18 cellular contexts compared by ENCODE assay signal in genomic region chr12:12622418-12622817, GRCh38. TPM values are rescaled to one million over a fixed set of nuclear protein-coding genes. Genes with fewer than 3 reads are reported as not detected.
A peak's percentile ranks its signal among the peaks of the same experiment; 100 is the strongest.
DNase-seq lines count a peak whose midpoint lies in the region; ATAC-seq, FAIRE-seq and TF ChIP-seq lines count a peak whose summit lies in the region.
"Had no signal": no experiment of that assay in that cellular context is flagged by ENCODE, and none has a peak within 500 bp of the region (broad histone marks: within the 10 kb centered on the region; RNA-seq: fewer than 3 reads in every experiment).

No MANE protein-coding gene starts in this region.

- no TSS peak for BruUV-seq in GM12878 (replicated peaks; lab: Mats Ljungman, UMichigan)

- DNase-seq in CD8-positive, alpha-beta T cell = peak in 2 of 7 experiments; percentile 19 to 20
- DNase-seq in NAMALWA (ENCODE audit: low spot score) (peak; percentile 23), GM12878 (ENCODE audit: low read depth, low spot score) (no peak), nephron progenitor cell (no peak), kidney (no peak), endothelial cell (ENCODE audit: low spot score) (no peak), NCI-H146 treated with DMSO at 0.1 percent for 48 hours (lab: John Stamatoyannopoulos, UW; ENCODE audit: unreplicated experiment) (no peak), NCI-H146 (lab: John Stamatoyannopoulos, UW) (no peak)
- DNase-seq: activated CD4-positive, alpha-beta T cell treated with anti-CD3 and anti-CD28 coated beads, Interleukin-2, amount 50 U/mL, for 1 hour; left ventricle myocardium superior; NCI-H1092 treated with DMSO at 0.1 percent for 48 hours; PC-9; stimulated activated CD4-positive, alpha-beta T cell treated with anti-CD3 and anti-CD28 coated beads, Interleukin-4, amount 100 ng/mL, for 24 hours had no signal

- POLR2A ChIA-PET in CD8-positive, alpha-beta T cell (lab: Charles Lee) = interaction anchor here (1.9 kb wide), 1 partner anchor 114 kb away, joined by 4 read pairs; no protein-coding TSS in a partner anchor
- POLR2A ChIA-PET in GM12878 (lab: Charles Lee) = no interaction called here

- no peaks in the 10 kb centered on the region for H3K27me3 ChIP-seq in CD8-positive, alpha-beta T cell (ENCODE audit: insufficient read depth, low read length)
- no peaks in the 10 kb centered on the region for H3K27me3 ChIP-seq in GM12878 (replicated peaks in 1 of 2; ENCODE audit: control insufficient read depth in 2 of 2, insufficient read depth in 2 of 2, low read length in 1 of 2)
- H3K27me3 ChIP-seq: hepatocyte, right atrium auricular region had no signal

- peak; percentile 91 for ATAC-seq in CD8-positive, alpha-beta T cell
- ATAC-seq in GM12878 = peak; percentile 29; the same call in 2 of the 3 replicates
- ATAC-seq: left ventricle myocardium superior had no signal

- RAD21 ChIA-PET in GM12878 (lab: Charles Lee; ENCODE audit: unreplicated experiment) = no interaction called here

- H3K9me3 ChIP-seq in CD8-positive, alpha-beta T cell (ENCODE audit: low read length) = no peaks in the 10 kb centered on the region
- H3K9me3 ChIP-seq in GM12878 (replicated peaks; ENCODE audit: control insufficient read depth, insufficient read depth, low read length) (peaks cover 4% of the 10 kb centered on the region; the same call in 2 of the 3 replicates), kidney (ENCODE audit: control insufficient read depth in 1 of 2, low read length in 2 of 2) (peaks cover 0 to 3% of the 10 kb centered on the region in 2 donors)

- FAIRE-seq in GM12878 (lab: Jason Lieb, UNC) = no peak
- no peak for FAIRE-seq in kidney (lab: Jason Lieb, UNC)
- FAIRE-seq: colon had no signal

- in situ Hi-C loops in GM12878 (cut with MboI) = no loop called here

- H3K79me2 ChIP-seq in GM12878 (ENCODE audit: control insufficient read depth, insufficient read depth, low read length) = no peaks in the 10 kb centered on the region

- H3K4me3 ChIP-seq in CD8-positive, alpha-beta T cell (ENCODE audit: low read depth, low read length) = peak overlapping the region; percentile 15
- H3K4me3 ChIP-seq in GM12878 (no peak overlapping the region), kidney (ENCODE audit: low read length in 2 of 2) (no peak overlapping the region)
- H3K4me3 ChIP-seq: hepatocyte, PC-9, right atrium auricular region had no signal

- WGBS in GM12878 (ENCODE audit: insufficient coverage, insufficient replicate concordance, low lambda C conversion rate, missing lambda C conversion rate) = 55% methylated on average over 3 of the region's 3 CpGs

- H3K9me3 Mint-ChIP-seq in CD8-positive, alpha-beta T cell = no peaks in the 10 kb centered on the region
- H3K9me3 Mint-ChIP-seq in nephron progenitor cell (peaks cover 52% of the 10 kb centered on the region), endothelial cell (ENCODE audit: unreplicated experiment) (no peaks in the 10 kb centered on the region)
- H3K9me3 Mint-ChIP-seq: neural crest cell had no signal

- TF ChIP-seq CTCF in CD8-positive, alpha-beta T cell (IDR thresholded peaks at IDR 0.05) = no peak
- TF ChIP-seq CTCF in GM12878 (IDR thresholded peaks at IDR 0.05 in 2 of 3, conservative IDR thresholded peaks at IDR 0.05 in 1 of 3; ENCODE audit: control insufficient read depth in 2 of 3, extremely low read depth in 1 of 3, insufficient read depth in 1 of 3, low read depth in 3 of 3, low read length in 3 of 3) (no peak), nephron progenitor cell (IDR thresholded peaks at IDR 0.05) (no peak), kidney (IDR thresholded peaks at IDR 0.05; ENCODE audit: borderline replicate concordance, extremely low read depth, insufficient read depth) (no peak), endothelial cell (IDR thresholded peaks at IDR 0.05; ENCODE audit: unreplicated experiment) (no peak)

- no peaks in the 10 kb centered on the region for H4K20me1 ChIP-seq in GM12878 (ENCODE audit: control insufficient read depth, insufficient read depth)

- peak overlapping the region; percentile 87 for H3K27ac Mint-ChIP-seq in CD8-positive, alpha-beta T cell
- H3K27ac Mint-ChIP-seq in nephron progenitor cell (peak overlapping the region; percentile 1), endothelial cell (ENCODE audit: unreplicated experiment) (no peak overlapping the region)

- TF ChIP-seq RAD21 in GM12878 (IDR thresholded peaks at IDR 0.05; ENCODE audit: insufficient read depth, low read depth, low read length) = no peak

- H3K27ac ChIP-seq in CD8-positive, alpha-beta T cell (ENCODE audit: low read depth, low read length) = peak overlapping the region; percentile 50
- H3K27ac ChIP-seq in GM12878 (ENCODE audit: control insufficient read depth, insufficient read depth) (no peak overlapping the region), kidney (ENCODE audit: low read depth in 2 of 2, low read length in 2 of 2) (peak overlapping the region in 1 of 2 donors; percentile 37)
- H3K27ac ChIP-seq: hepatocyte, PC-9, right atrium auricular region had no signal

- no peaks in the 10 kb centered on the region for H3K27me3 Mint-ChIP-seq in CD8-positive, alpha-beta T cell (ENCODE audit: low read depth)
- no peaks in the 10 kb centered on the region for H3K27me3 Mint-ChIP-seq in nephron progenitor cell (ENCODE audit: low read depth, poor library complexity)
- peaks cover 1% of the 10 kb centered on the region for H3K27me3 Mint-ChIP-seq in endothelial cell (ENCODE audit: unreplicated experiment)

- peaks cover 19% of the 10 kb centered on the region for H3K36me3 Mint-ChIP-seq in CD8-positive, alpha-beta T cell
- peaks cover 85% of the 10 kb centered on the region for H3K36me3 Mint-ChIP-seq in nephron progenitor cell (ENCODE audit: low read depth)
- H3K36me3 Mint-ChIP-seq in endothelial cell (ENCODE audit: low read depth, unreplicated experiment) = peaks cover 31% of the 10 kb centered on the region

- H3K4me1 ChIP-seq in CD8-positive, alpha-beta T cell (ENCODE audit: insufficient read depth, low read length) = peaks cover 48% of the 10 kb centered on the region
- H3K4me1 ChIP-seq in GM12878 (ENCODE audit: control insufficient read depth, insufficient read depth, low read length) (no peaks in the 10 kb centered on the region), kidney (ENCODE audit: control insufficient read depth in 1 of 2, insufficient read depth in 1 of 2, low read depth in 1 of 2, low read length in 2 of 2) (peaks cover 0 to 5% of the 10 kb centered on the region in 2 donors)
- H3K4me1 ChIP-seq: right atrium auricular region had no signal

- SMC1A ChIA-PET in GM12878 (lab: Charles Lee; ENCODE audit: uncharacterized antibody, unreplicated experiment) = interaction anchor here (1.0 to 2.6 kb wide), 3 partner anchors 10 to 60 kb away, joined by 3 to 9 read pairs (median 4); partner anchors contain the start of gene DUSP16

- H3K9ac ChIP-seq in GM12878 (ENCODE audit: control insufficient read depth, insufficient read depth, low read length) (no peak overlapping the region), kidney (ENCODE audit: low read length in 2 of 2) (no peak overlapping the region)

- intact Hi-C loops in CD8-positive, alpha-beta T cell (cut with DNase I, micrococcal nuclease) = loop anchor here in 1 of 2 experiments (1.0 kb wide), 1 partner anchor 11 kb away; the partner anchor contains the start of gene CREBL2
- intact Hi-C loops in GM12878 (cut with micrococcal nuclease; ENCODE audit: unreplicated experiment) = no loop called here
- intact Hi-C loops in kidney (cut with DNase I) = no loop called here

- no peak for TF ChIP-seq POLR2A in GM12878 (IDR thresholded peaks at IDR 0.05; ENCODE audit: low read depth, low read length)

- CTCF ChIA-PET in CD8-positive, alpha-beta T cell (lab: Charles Lee) = interaction anchor here (0.8 to 2.8 kb wide), 3 partner anchors 10 to 33 kb away, joined by 3 to 11 read pairs (median 11); partner anchors contain the start of gene CREBL2
- CTCF ChIA-PET in GM12878 (lab: Yijun Ruan, JAX) = interaction anchor here (2.9 kb wide), 1 partner anchor 114 kb away, joined by 12 read pairs; no protein-coding TSS in a partner anchor

- H2AFZ ChIP-seq in GM12878 (ENCODE audit: control insufficient read depth, low read depth, low read length) = no peak overlapping the region
- H2AFZ ChIP-seq: hepatocyte, PC-9 had no signal

- H3K36me3 ChIP-seq in CD8-positive, alpha-beta T cell (ENCODE audit: insufficient read depth, low read length) = no peaks in the 10 kb centered on the region
- peaks cover 0 to 1% of the 10 kb centered on the region in 2 experiments; a peak in 1 of 4 replicates for H3K36me3 ChIP-seq in GM12878 (ENCODE audit: control insufficient read depth in 2 of 2, insufficient read depth in 2 of 2, low read length in 1 of 2)
- no peaks in the 10 kb centered on the region for H3K36me3 ChIP-seq in kidney (ENCODE audit: control insufficient read depth in 1 of 2, insufficient read depth in 2 of 2, low read length in 2 of 2)
- H3K36me3 ChIP-seq: right atrium auricular region had no signal

- no peak for TF ChIP-seq EP300 in GM12878 (IDR thresholded peaks at IDR 0.05; ENCODE audit: borderline replicate concordance in 1 of 2, control insufficient read depth in 1 of 2, low read depth in 2 of 2, low read length in 2 of 2)

- no peak overlapping the region for H3K4me2 ChIP-seq in GM12878 (ENCODE audit: control insufficient read depth, insufficient read depth)
- H3K4me2 ChIP-seq: hepatocyte, PC-9 had no signal

- H3K4me1 Mint-ChIP-seq in CD8-positive, alpha-beta T cell (ENCODE audit: low read depth) = peaks cover 73% of the 10 kb centered on the region
- peaks cover 6% of the 10 kb centered on the region for H3K4me1 Mint-ChIP-seq in nephron progenitor cell
- peaks cover 7% of the 10 kb centered on the region for H3K4me1 Mint-ChIP-seq in endothelial cell (ENCODE audit: unreplicated experiment)

- peak overlapping the region; percentile 67 for H3K4me3 Mint-ChIP-seq in CD8-positive, alpha-beta T cell
- H3K4me3 Mint-ChIP-seq in nephron progenitor cell = no peak overlapping the region
- no peak overlapping the region for H3K4me3 Mint-ChIP-seq in endothelial cell (ENCODE audit: unreplicated experiment)
- H3K4me3 Mint-ChIP-seq: CD14-positive monocyte, neural crest cell had no signal

RNA-seq across cellular contexts. Expression of gene CREBL2, which starts 10.7 kb away (rescaled TPM):
- total RNA-seq in CD8-positive, alpha-beta T cell = 10 to 100 TPM; 10.2 to 11.8 TPM
- 17.2 and 18.1 TPM in 2 replicates for total RNA-seq in GM12878 (2013; cell fraction: nucleolus; rRNA removed)
- 17.7 and 23.0 TPM in 2 replicates for total RNA-seq in GM12878 (2014; rRNA removed)
- total RNA-seq in GM12878 (2014; rRNA removed; fragmentation: Illumina TruSeq; extraction: Trizol) = 13.9 and 14.2 TPM in 2 replicates
- 11.4 and 11.9 TPM in 2 replicates for total RNA-seq in GM12878 (2021)
- 5.5 TPM for polyA plus RNA-seq in GM12878 (2011; ENCODE audit: low read depth)
- polyA plus RNA-seq in GM12878 (2011; rRNA removed) = 19.1 and 28.4 TPM in 2 replicates
- polyA plus RNA-seq in GM12878 (2011; cell fraction: cytosol; rRNA removed) = 10.0 and 11.6 TPM in 2 replicates
- polyA plus RNA-seq in GM12878 (2011; cell fraction: nucleus; rRNA removed) = 5.3 and 6.3 TPM in 2 replicates
- polyA plus RNA-seq in GM12878 (2012) = 7.0 and 11.6 TPM in 2 replicates
- polyA plus RNA-seq in GM12878 (2014; fragmentation: Illumina TruSeq; extraction: Trizol) = 13.1 and 15.5 TPM in 2 replicates
- polyA plus RNA-seq in GM12878 (2014; fragmentation: Nextera tagmentation; extraction: Ambion mirVana) = 1 to 10 TPM; 4.6 to 5.2 TPM
- polyA plus RNA-seq in GM12878 (2014; rRNA removed) = 10.1 and 10.7 TPM in 2 replicates
- polyA plus RNA-seq in GM12878 (2016; fragmentation: Nextera tagmentation; extraction: Ambion mirVana) = 10 to 100 TPM; 14.9 to 15.6 TPM
- polyA minus RNA-seq in GM12878 (2011; rRNA and poly(A)+ RNA removed) = 14.8 and 17.3 TPM in 2 replicates
- 4.9 and 6.1 TPM in 2 replicates for polyA minus RNA-seq in GM12878 (2011; cell fraction: cytosol; rRNA and poly(A)+ RNA removed)
- polyA minus RNA-seq in GM12878 (2011; cell fraction: nucleus; rRNA and poly(A)+ RNA removed) = 6.2 and 9.1 TPM in 2 replicates
- 38.6 TPM for total RNA-seq in kidney
- polyA plus RNA-seq in kidney (ENCODE audit: insufficient read depth, low read depth, low replicate concordance) = 35.8 TPM
- total RNA-seq in endothelial cell (ENCODE audit: unreplicated experiment) = 26.9 TPM

RNA-seq across cellular contexts. Expression of gene DUSP16, which starts 59.8 kb away (rescaled TPM):
- 10 to 100 TPM; 27.9 to 34.1 TPM for total RNA-seq in CD8-positive, alpha-beta T cell
- 142 and 202 TPM in 2 replicates for total RNA-seq in GM12878 (2013; cell fraction: nucleolus; rRNA removed)
- 25.1 and 27.3 TPM in 2 replicates for total RNA-seq in GM12878 (2014; rRNA removed)
- total RNA-seq in GM12878 (2014; rRNA removed; fragmentation: Illumina TruSeq; extraction: Trizol) = 33.0 and 33.9 TPM in 2 replicates
- total RNA-seq in GM12878 (2021) = 41.6 and 44.2 TPM in 2 replicates
- polyA plus RNA-seq in GM12878 (2011; ENCODE audit: low read depth) = 17.2 TPM
- 75.3 and 85.8 TPM in 2 replicates for polyA plus RNA-seq in GM12878 (2011; rRNA removed)
- 42.0 and 85.2 TPM in 2 replicates for polyA plus RNA-seq in GM12878 (2011; cell fraction: cytosol; rRNA removed)
- polyA plus RNA-seq in GM12878 (2011; cell fraction: nucleus; rRNA removed) = 28.8 and 32.3 TPM in 2 replicates
- polyA plus RNA-seq in GM12878 (2012) = 21.7 and 33.5 TPM in 2 replicates
- polyA plus RNA-seq in GM12878 (2014; fragmentation: Illumina TruSeq; extraction: Trizol) = 36.0 and 39.4 TPM in 2 replicates
- polyA plus RNA-seq in GM12878 (2014; fragmentation: Nextera tagmentation; extraction: Ambion mirVana) = 1 to 10 TPM; 3.9 to 5.0 TPM
- polyA plus RNA-seq in GM12878 (2014; rRNA removed) = 24.4 and 28.5 TPM in 2 replicates
- 1 to 10 TPM; 8.5 to 9.7 TPM for polyA plus RNA-seq in GM12878 (2016; fragmentation: Nextera tagmentation; extraction: Ambion mirVana)
- 89.2 and 103 TPM in 2 replicates for polyA minus RNA-seq in GM12878 (2011; rRNA and poly(A)+ RNA removed)
- polyA minus RNA-seq in GM12878 (2011; cell fraction: cytosol; rRNA and poly(A)+ RNA removed) = 32.7 and 33.5 TPM in 2 replicates
- polyA minus RNA-seq in GM12878 (2011; cell fraction: nucleus; rRNA and poly(A)+ RNA removed) = 24.2 and 25.1 TPM in 2 replicates
- 27.4 TPM for total RNA-seq in kidney
- 6.6 TPM for polyA plus RNA-seq in kidney (ENCODE audit: insufficient read depth, low read depth, low replicate concordance)
- total RNA-seq in endothelial cell (ENCODE audit: unreplicated experiment) = 12.9 TPM
